ENCODE assay signal across 9 cellular contexts in the genomic region with DNA sequence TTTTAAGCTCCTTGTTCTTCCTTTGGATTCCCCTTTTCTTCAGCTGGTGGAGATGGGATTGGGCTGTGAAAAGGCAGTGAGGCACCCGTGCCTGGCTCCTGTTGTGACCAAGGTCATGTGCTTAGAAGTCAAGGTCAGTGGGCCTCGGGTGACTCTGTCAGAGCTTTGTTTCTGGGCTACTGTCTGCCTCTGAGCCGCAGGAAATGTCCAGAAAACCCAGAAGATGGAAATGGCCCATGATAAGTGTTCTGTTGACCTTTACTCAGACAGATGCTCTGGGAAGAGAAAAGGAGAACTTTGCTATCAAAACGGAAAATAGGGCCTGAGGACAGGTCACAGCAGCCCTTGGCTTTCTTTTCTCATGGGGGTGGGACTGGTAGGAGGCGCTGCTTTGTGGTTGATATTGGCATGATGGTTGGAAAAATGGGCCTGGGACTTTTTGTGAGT. TPM values are rescaled to one million over a fixed set of nuclear protein-coding genes. Genes with fewer than 3 reads are reported as not detected.
A peak's percentile ranks its signal among the peaks of the same experiment; 100 is the strongest.
DNase-seq lines count a peak whose midpoint lies in the region; ATAC-seq and TF ChIP-seq lines count a peak whose summit lies in the region.
"Had no signal": no experiment of that assay in that cellular context is flagged by ENCODE, and none has a peak within 500 bp of the region (broad histone marks: within the 10 kb centered on the region; RNA-seq: fewer than 3 reads in every experiment).

No MANE protein-coding gene starts in this region.

- WGBS in sigmoid colon, 2 donors, result 56 to 65% methylated on average over 5 of the region's 5 CpGs

- H3F3A ChIP-seq in SU-DHL-6 (ENCODE audit: insufficient read depth), result no peaks in the 10 kb centered on the region; the same call in 1 of the 2 replicates

- no peak for ATAC-seq in foreskin keratinocyte

- TF ChIP-seq CTCF in GM13976 (IDR thresholded peaks at IDR 0.05; ENCODE audit: borderline replicate concordance, control extremely low read depth, extremely low read depth, insufficient read depth, missing control alignments), result no peak
- TF ChIP-seq CTCF in SU-DHL-6 (IDR thresholded peaks at IDR 0.05; ENCODE audit: insufficient read depth, low read length, poor library complexity, severe bottlenecking), result no peak
- TF ChIP-seq CTCF in sigmoid colon (IDR thresholded peaks at IDR 0.05), result no peak
- no peak for TF ChIP-seq CTCF in foreskin keratinocyte (conservative IDR thresholded peaks at IDR 0.05)

- no peak overlapping the region for H3K4me3 ChIP-seq in SU-DHL-6 (ENCODE audit: insufficient read depth, low read length, poor library complexity, severe bottlenecking)
- H3K4me3 ChIP-seq in effector memory CD4-positive, alpha-beta T cell (ENCODE audit: insufficient read depth, low read depth, low read length, poor library complexity, severe bottlenecking), result no peak overlapping the region
- peak overlapping the region in 1 of 4 donors; percentile 6 for H3K4me3 ChIP-seq in sigmoid colon

- peaks cover 77% of the 10 kb centered on the region for H3K79me2 ChIP-seq in SU-DHL-6 (ENCODE audit: insufficient read depth, low read length)

- intact Hi-C loops in sigmoid colon (cut with DNase I), result loop anchor here (5.0 kb wide), 1 partner anchor 70 kb away; no protein-coding TSS in a partner anchor

- H3K27me3 ChIP-seq in SU-DHL-6 (ENCODE audit: low read length) (no peaks in the 10 kb centered on the region), sigmoid colon (no peaks in the 10 kb centered on the region), foreskin keratinocyte (no peaks in the 10 kb centered on the region)
- no peaks in the 10 kb centered on the region for H3K27me3 ChIP-seq in effector memory CD4-positive, alpha-beta T cell (replicated peaks; ENCODE audit: control insufficient read depth, insufficient read depth, low read length, poor library complexity, severe bottlenecking)

- no peak overlapping the region for H2AFZ ChIP-seq in SU-DHL-6 (ENCODE audit: low read depth, low read length, severe bottlenecking)

- no peaks in the 10 kb centered on the region; the same call in 1 of the 2 replicates for H4K20me1 ChIP-seq in SU-DHL-6 (ENCODE audit: low read depth, low read length)

- no peaks in the 10 kb centered on the region for H3K9me3 ChIP-seq in SU-DHL-6 (ENCODE audit: insufficient read depth, low read length)
- H3K9me3 ChIP-seq in effector memory CD4-positive, alpha-beta T cell (ENCODE audit: control insufficient read depth, low read length), result no peaks in the 10 kb centered on the region
- no peaks in the 10 kb centered on the region for H3K9me3 ChIP-seq in sigmoid colon

- no peak overlapping the region for H3K9ac ChIP-seq in SU-DHL-6 (ENCODE audit: low read length)

- peaks cover 16% of the 10 kb centered on the region for H3K4me1 ChIP-seq in effector memory CD4-positive, alpha-beta T cell (ENCODE audit: control insufficient read depth, insufficient read depth, low read length, poor library complexity, severe bottlenecking)
- H3K4me1 ChIP-seq in sigmoid colon (peaks cover 0 to 59% (median 53%) of the 10 kb centered on the region in 4 donors), foreskin keratinocyte (peaks cover 7% of the 10 kb centered on the region)

- no peaks in the 10 kb centered on the region for H3K36me3 ChIP-seq in SU-DHL-6 (ENCODE audit: low read length)
- no peaks in the 10 kb centered on the region for H3K36me3 ChIP-seq in effector memory CD4-positive, alpha-beta T cell (ENCODE audit: control insufficient read depth, insufficient read depth, low read length)
- no peaks in the 10 kb centered on the region for H3K36me3 ChIP-seq in sigmoid colon

- H3K27ac ChIP-seq in SU-DHL-6 (ENCODE audit: low read depth, low read length) (no peak overlapping the region), sigmoid colon (peak overlapping the region; percentile 89 to 94 (median 93)), foreskin keratinocyte (no peak overlapping the region)
- peak overlapping the region; percentile 98 for H3K27ac ChIP-seq in effector memory CD4-positive, alpha-beta T cell (ENCODE audit: insufficient read depth, low read length, poor library complexity, severe bottlenecking)

- no peaks in the 10 kb centered on the region for H3K9me2 ChIP-seq in SU-DHL-6 (replicated peaks; ENCODE audit: insufficient read depth, low read length)

- TF ChIP-seq EP300 in sigmoid colon (IDR thresholded peaks at IDR 0.05), result no peak

- DNase-seq in GM13976 (ENCODE audit: low spot score) (peak; percentile 42), sigmoid colon (no peak), EL (no peak), foreskin keratinocyte (no peak), NCI-H1417 (lab: John Stamatoyannopoulos, UW) (no peak)
- no peak for DNase-seq in effector memory CD4-positive, alpha-beta T cell
- DNase-seq in activated CD4-positive, CD25-positive, alpha-beta regulatory T cell treated with anti-CD3 and anti-CD28 coated beads, Interleukin-2, amount 50 U/mL, for 72 hours, result no peak
- DNase-seq: MV-4-11 had no signal

- TF ChIP-seq POLR2A in sigmoid colon (IDR thresholded peaks at IDR 0.05), result no peak

- in situ Hi-C loops in GM13976 (cut with MboI; ENCODE audit: low sequenced_read_pairs, unreplicated experiment), result no loop called here

- H3K4me2 ChIP-seq in SU-DHL-6 (ENCODE audit: low read depth, low read length, poor library complexity, severe bottlenecking), result peak overlapping the region; percentile 73

RNA-seq across cellular contexts. Expression of gene ABCC1, which starts 2.9 kb away (rescaled TPM):
- total RNA-seq in sigmoid colon, result 10 to 100 TPM; 22.5 to 51.8 (median 32.5) TPM
- polyA plus RNA-seq in sigmoid colon, result 10 to 100 TPM in 1 of 3 donors, 1 to 10 TPM in 2; 1.8 to 17.6 (median 1.8) TPM
- 22.1 and 22.3 TPM in 2 replicates for total RNA-seq in foreskin keratinocyte
- polyA plus RNA-seq in foreskin keratinocyte, result 7.0 and 8.9 TPM in 2 replicates

Comparison
In these comparisons a context has a peak if more than half of its experiments do, and no peak if none do; other contexts are left out.
1. H3K27ac ChIP-seq: peak in effector memory CD4-positive, alpha-beta T cell (single experiment) and sigmoid colon (4 of 4); none in SU-DHL-6 (single experiment) and foreskin keratinocyte (single experiment).